ENCODE assay signal across 8 cellular contexts in the genomic region with DNA sequence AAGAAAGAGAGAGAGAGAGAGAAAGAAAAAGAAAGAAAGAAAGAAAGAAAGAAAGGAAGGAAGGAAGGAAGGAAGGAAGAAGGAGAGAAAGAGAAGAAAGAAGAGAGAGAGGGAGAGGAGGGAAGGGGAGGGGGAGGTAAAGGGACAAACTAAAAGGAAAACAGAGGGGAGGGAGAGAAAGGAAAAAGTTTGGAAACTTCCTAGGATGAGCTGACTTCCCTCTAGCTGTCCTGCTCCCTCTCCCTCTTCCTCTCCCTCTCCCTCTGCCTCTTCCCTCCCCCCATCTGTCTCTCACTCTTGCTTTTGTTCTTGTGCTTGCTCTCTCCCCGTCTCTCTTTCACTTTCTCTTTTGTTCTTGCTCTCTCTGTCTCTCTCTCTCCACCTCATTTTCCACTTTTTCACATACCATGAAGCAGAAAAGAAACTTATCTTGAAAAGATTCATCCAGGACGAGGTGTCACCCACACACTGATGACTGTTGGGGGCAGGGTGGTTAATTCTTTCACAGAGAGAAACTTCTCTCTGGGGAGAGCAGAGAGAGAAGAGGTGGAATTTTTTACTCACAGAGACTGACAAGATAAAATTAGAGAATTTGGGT. TPM values are rescaled to one million over a fixed set of nuclear protein-coding genes. Genes with fewer than 3 reads are reported as not detected.
DNase-seq lines count a peak whose midpoint lies in the region; TF ChIP-seq lines count a peak whose summit lies in the region.

No MANE protein-coding gene starts in this region.

- H3K4me2 ChIP-seq in trophoblast cell (ENCODE audit: low read length): no peak overlapping the region

- peak overlapping the region; percentile 17 to 73 (median 54) for H3K27ac Mint-ChIP-seq in CD14-positive monocyte
- peak overlapping the region; percentile 72 for H3K27ac Mint-ChIP-seq in MCF 10A (ENCODE audit: low read depth, unreplicated experiment)

- BruUV-seq in MCF 10A (replicated peaks; lab: Mats Ljungman, UMichigan): no TSS peak

- peak overlapping the region; percentile 32 to 77 for H3K4me3 Mint-ChIP-seq in CD14-positive monocyte
- peak overlapping the region; percentile 54 for H3K4me3 Mint-ChIP-seq in MCF 10A (ENCODE audit: unreplicated experiment)

- H3K27ac ChIP-seq in muscle layer of duodenum (ENCODE audit: low read length) (peak overlapping the region; percentile 60), stomach smooth muscle (ENCODE audit: low read length) (peak overlapping the region; percentile 60), trophoblast cell (ENCODE audit: low read depth, low read length) (no peak overlapping the region)

- POLR2A ChIA-PET in MCF 10A (lab: Yijun Ruan, JAX): interaction anchor here (1.0 to 1.5 kb wide), 2 partner anchors 9 to 12 kb away, joined by 3 to 4 read pairs; no protein-coding TSS in a partner anchor

- H3K4me3 ChIP-seq in muscle layer of duodenum (ENCODE audit: low read depth in 1 of 2, low read length in 2 of 2) (peak overlapping the region; percentile 50 to 57), stomach smooth muscle (ENCODE audit: low read length in 2 of 2) (peak overlapping the region; percentile 53 to 70), trophoblast cell (ENCODE audit: low read depth, low read length) (no peak overlapping the region)

- H3K4ac ChIP-seq in trophoblast cell (ENCODE audit: low read depth, low read length): no peak overlapping the region

- no peak overlapping the region for H2AFZ ChIP-seq in trophoblast cell (ENCODE audit: insufficient read depth, low read length, poor library complexity)

- H3K36me3 Mint-ChIP-seq in CD14-positive monocyte (no peaks in the 10 kb centered on the region), MCF 10A (ENCODE audit: insufficient read depth, unreplicated experiment) (no peaks in the 10 kb centered on the region)

- no peaks in the 10 kb centered on the region for H3K9me3 ChIP-seq in muscle layer of duodenum (ENCODE audit: control insufficient read depth in 1 of 2, low read length in 2 of 2)
- H3K9me3 ChIP-seq in stomach smooth muscle (ENCODE audit: control insufficient read depth in 2 of 2, low read length in 2 of 2): no peaks in the 10 kb centered on the region
- no peaks in the 10 kb centered on the region for H3K9me3 ChIP-seq in trophoblast cell (ENCODE audit: insufficient read depth, low read depth, low read length)

- H3K36me3 ChIP-seq in muscle layer of duodenum (ENCODE audit: control insufficient read depth in 1 of 2, insufficient read depth in 2 of 2, low read length in 2 of 2) (no peaks in the 10 kb centered on the region), stomach smooth muscle (ENCODE audit: control insufficient read depth in 2 of 2, insufficient read depth in 2 of 2, low read length in 2 of 2) (no peaks in the 10 kb centered on the region), trophoblast cell (ENCODE audit: control insufficient read depth in 1 of 2, insufficient read depth in 2 of 2, low read length in 2 of 2) (no peaks in the 10 kb centered on the region)

- H2BK12ac ChIP-seq in trophoblast cell (ENCODE audit: low read length): no peak overlapping the region

- H3K23ac ChIP-seq in trophoblast cell (ENCODE audit: low read length): no peak overlapping the region

- peaks cover 3 to 9% of the 10 kb centered on the region in 2 donors for H3K4me1 ChIP-seq in muscle layer of duodenum (ENCODE audit: control insufficient read depth in 1 of 2, insufficient read depth in 2 of 2, low read length in 2 of 2)
- no peaks in the 10 kb centered on the region for H3K4me1 ChIP-seq in stomach smooth muscle (ENCODE audit: control insufficient read depth, insufficient read depth, low read length)
- H3K4me1 ChIP-seq in trophoblast cell (ENCODE audit: control insufficient read depth in 1 of 2, insufficient read depth in 2 of 2, low read length in 2 of 2): no peaks in the 10 kb centered on the region

- H2BK120ac ChIP-seq in trophoblast cell (ENCODE audit: insufficient read depth, low read length, poor library complexity): no peak overlapping the region

- no peak for TF ChIP-seq CTCF in CD14-positive monocyte (IDR thresholded peaks at IDR 0.05)
- no peak for TF ChIP-seq CTCF in MCF 10A (IDR thresholded peaks at IDR 0.05; ENCODE audit: unreplicated experiment)

- no peak overlapping the region for H3K14ac ChIP-seq in trophoblast cell (ENCODE audit: low read length)

- no peaks in the 10 kb centered on the region for H3K79me2 ChIP-seq in trophoblast cell (ENCODE audit: control insufficient read depth, insufficient read depth, low read length, poor library complexity)

- H3K9ac ChIP-seq in stomach smooth muscle (ENCODE audit: low read length in 2 of 2) (peak overlapping the region; percentile 62 to 67), trophoblast cell (ENCODE audit: low read length) (no peak overlapping the region)

- H2BK5ac ChIP-seq in trophoblast cell (ENCODE audit: low read depth, low read length, poor library complexity): no peak overlapping the region

- H2AK5ac ChIP-seq in trophoblast cell (ENCODE audit: low read length): no peak overlapping the region

- DNase-seq in CD14-positive monocyte (ENCODE audit: low spot score): no peak
- DNase-seq in H4 (ENCODE audit: low spot score): peak; percentile 64
- DNase-seq in OCI-M1 (lab: John Stamatoyannopoulos, UW): peak; percentile 92
- peak; percentile 41 for DNase-seq in MCF 10A (ENCODE audit: unreplicated experiment)
- DNase-seq in germinal center (ENCODE audit: low spot score): no peak
- no peak for DNase-seq in trophoblast cell

- H3K27me3 ChIP-seq in muscle layer of duodenum (ENCODE audit: low read depth, low read length): no peaks in the 10 kb centered on the region
- no peaks in the 10 kb centered on the region for H3K27me3 ChIP-seq in stomach smooth muscle (ENCODE audit: control insufficient read depth in 1 of 2, insufficient read depth in 2 of 2, low read length in 2 of 2)
- no peaks in the 10 kb centered on the region for H3K27me3 ChIP-seq in trophoblast cell (ENCODE audit: insufficient read depth, low read length)

- intact Hi-C loops in CD14-positive monocyte (cut with micrococcal nuclease) (no loop called here), MCF 10A (cut with micrococcal nuclease) (no loop called here)

- H4K12ac ChIP-seq in trophoblast cell (ENCODE audit: low read depth, low read length): no peak overlapping the region

- H4K91ac ChIP-seq in trophoblast cell (ENCODE audit: low read depth, low read length): no peak overlapping the region

- no peak overlapping the region for H3K18ac ChIP-seq in trophoblast cell (ENCODE audit: low read length)

- no peaks in the 10 kb centered on the region for H3K79me1 ChIP-seq in trophoblast cell (ENCODE audit: low read length)

- CTCF ChIA-PET in MCF 10A (lab: Yijun Ruan, JAX): interaction anchor here (0.6 kb wide), 1 partner anchor 44 kb away, joined by 6 read pairs; no protein-coding TSS in a partner anchor

- H3K27me3 Mint-ChIP-seq in CD14-positive monocyte (ENCODE audit: low read depth in 3 of 3) (peaks cover 2 to 8% (median 3%) of the 10 kb centered on the region in 3 donors), MCF 10A (ENCODE audit: insufficient read depth, unreplicated experiment) (no peaks in the 10 kb centered on the region)

- no peak overlapping the region for H4K8ac ChIP-seq in trophoblast cell (ENCODE audit: low read depth, low read length)

- WGBS in trophoblast cell (ENCODE audit: extremely low coverage, insufficient coverage, insufficient read length): no CpG with 5 or more reads among the region's 2 CpGs

- H3K9me3 Mint-ChIP-seq in CD14-positive monocyte: no peaks in the 10 kb centered on the region
- no peaks in the 10 kb centered on the region for H3K9me3 Mint-ChIP-seq in MCF 10A (ENCODE audit: unreplicated experiment)

- H3K4me1 Mint-ChIP-seq in CD14-positive monocyte (peaks cover 22% of the 10 kb centered on the region), MCF 10A (ENCODE audit: insufficient read depth, unreplicated experiment) (peaks cover 10% of the 10 kb centered on the region)

RNA-seq across cellular contexts. Expression of gene DUSP22, which starts 56.4 kb away (rescaled TPM):
- 100 to 1,000 TPM; 107 to 117 TPM for polyA plus RNA-seq in CD14-positive monocyte
- total RNA-seq in H4 (2014; rRNA removed; shearing (Covaris generic)): 8.9 and 14.1 TPM in 2 replicates
- 29.4 and 40.7 TPM in 2 replicates for total RNA-seq in MCF 10A (2022)
- 23.3 and 25.5 TPM in 2 replicates for polyA plus RNA-seq in trophoblast cell (2013)

Comparison
In these comparisons a context has a peak if more than half of its experiments do, and no peak if none do; other contexts are left out.
1. DNase-seq: peak in H4 (single experiment), OCI-M1 (single experiment) and MCF 10A (single experiment); none in CD14-positive monocyte (single experiment), germinal center (single experiment) and trophoblast cell (0 of 2).